In the genomic region with DNA sequence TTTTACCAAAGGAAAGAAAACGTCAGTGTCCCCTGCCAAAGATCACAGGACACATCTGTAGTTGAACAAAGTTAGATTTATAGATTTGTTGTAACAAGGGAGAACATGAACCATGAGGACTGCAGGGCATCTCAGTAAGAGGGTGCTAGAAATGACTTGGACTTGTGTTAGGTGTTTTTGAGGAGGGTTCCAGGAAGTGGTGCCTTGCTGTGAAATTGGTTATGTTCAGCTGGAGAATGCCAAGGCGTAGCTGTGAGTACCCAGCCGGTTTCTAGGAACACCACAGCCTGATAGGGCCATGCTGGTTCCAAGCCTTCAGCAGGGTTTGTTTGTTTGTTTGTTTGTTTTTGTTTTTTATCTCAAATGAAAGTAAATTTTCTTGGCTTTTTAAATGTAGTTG, we compare ENCODE assay signal across 20 cellular contexts.
"Had no signal": no experiment of that assay in that cellular context is flagged by ENCODE, and none has a peak within 500 bp of the region (broad histone marks: within the 10 kb centered on the region; RNA-seq: fewer than 3 reads in every experiment).

No MANE protein-coding gene starts in this region.

- DNase-seq: activated CD4-positive, alpha-beta T cell treated with anti-CD3 and anti-CD28 coated beads for 1 hour; activated CD4-positive, alpha-beta T cell treated with anti-CD3 and anti-CD28 coated beads, Interleukin-2, amount 50 U/mL, for 48 hours; activated CD8-positive, alpha-beta memory T cell treated with anti-CD3 and anti-CD28 coated beads, Interleukin-2, amount 50 U/mL, for 48 hours; activated naive CD4-positive, alpha-beta T cell treated with Interleukin-2 at 50 U/mL for 16 hours; heart left ventricle; left lung; nephron progenitor cell; occipital lobe; retina; stimulated activated naive CD4-positive, alpha-beta T cell; T1000; transverse colon; WERI-Rb-1 had no signal

- ATAC-seq: gastroesophageal sphincter, heart left ventricle, left lung had no signal

- H3K9me3 Mint-ChIP-seq: activated T-helper 2 cell treated with anti-CD3 and anti-CD28 coated beads, Interferon-gamma antibody, Interleukin-2, Interleukin-4, amounts not matched to agents 10 μg/mL and 5 μg/mL and 100 μg/mL, durations not matched to agents 14 hours and 24 hours and 36 hours; mesothelial cell of epicardium; nephron progenitor cell had no signal

- H3K27me3 ChIP-seq: ascending aorta, gastroesophageal sphincter, heart left ventricle, left lung, suprapubic skin, transverse colon, vagina had no signal

- H3K36me3 ChIP-seq: ascending aorta, gastroesophageal sphincter, heart left ventricle, left lung, suprapubic skin, transverse colon, vagina, WERI-Rb-1 had no signal

- H3K27ac Mint-ChIP-seq: activated T-helper 2 cell treated with anti-CD3 and anti-CD28 coated beads, Interferon-gamma antibody, Interleukin-2, Interleukin-4, amounts not matched to agents 10 μg/mL and 5 μg/mL and 100 μg/mL, durations not matched to agents 14 hours and 24 hours and 36 hours; mesothelial cell of epicardium; nephron progenitor cell had no signal

- H3K27ac ChIP-seq: ascending aorta, coronary artery, gastroesophageal sphincter, heart left ventricle, left lung, suprapubic skin, transverse colon, vagina, WERI-Rb-1 had no signal

- H3K4me3 ChIP-seq: ascending aorta, coronary artery, gastroesophageal sphincter, heart left ventricle, left lung, suprapubic skin, transverse colon, vagina had no signal

- H3K4me3 Mint-ChIP-seq: mesothelial cell of epicardium, nephron progenitor cell had no signal

- H3K9me3 ChIP-seq: ascending aorta, gastroesophageal sphincter, heart left ventricle, left lung, suprapubic skin, transverse colon, vagina had no signal

- H3K36me3 Mint-ChIP-seq: mesothelial cell of epicardium had no signal
